8 cellular contexts compared by ENCODE assay signal in the genomic region with DNA sequence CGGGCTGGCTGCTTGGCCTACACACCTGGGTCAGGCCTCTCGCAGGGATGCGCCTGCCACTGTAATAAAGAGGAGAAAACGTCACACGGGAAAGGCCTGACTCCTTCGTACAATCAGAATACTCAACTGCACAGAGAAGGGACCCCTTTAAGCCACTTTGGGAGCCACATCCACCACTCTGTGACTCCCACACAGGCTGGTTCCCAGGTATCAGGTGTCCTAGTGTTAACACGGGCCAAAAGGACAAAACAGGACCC. TPM values are rescaled to one million over a fixed set of nuclear protein-coding genes. Genes with fewer than 3 reads are reported as not detected.
DNase-seq lines count a peak whose midpoint lies in the region; ATAC-seq, FAIRE-seq and TF ChIP-seq lines count a peak whose summit lies in the region.

No MANE protein-coding gene starts in this region.

- TF ChIP-seq CTCF in kidney (IDR thresholded peaks at IDR 0.05; ENCODE audit: borderline replicate concordance, extremely low read depth, insufficient read depth) (no peak), thoracic aorta (IDR thresholded peaks at IDR 0.05) (no peak)

- no peaks in the 10 kb centered on the region for H3K9me3 ChIP-seq in kidney (ENCODE audit: control insufficient read depth in 1 of 2, low read length in 2 of 2)
- H3K9me3 ChIP-seq in thoracic aorta: no peaks in the 10 kb centered on the region

- no peaks in the 10 kb centered on the region for H3K36me3 ChIP-seq in kidney (ENCODE audit: control insufficient read depth in 1 of 2, insufficient read depth in 2 of 2, low read length in 2 of 2)
- H3K36me3 ChIP-seq in thoracic aorta: no peaks in the 10 kb centered on the region

- H3K4me3 Mint-ChIP-seq in activated T-helper 1 cell treated with anti-CD3 and anti-CD28 coated beads, Interleukin-12 subunit alpha, Interleukin-12 subunit beta, Interleukin-2, Interleukin-4 antibody, amounts not matched to agents 30 ng/mL and 10 ng/mL and 1 ng/mL, durations not matched to agents 14 hours and 24 hours and 36 hours: peak overlapping the region; percentile 89

- peak overlapping the region; percentile 77 to 84 for H3K9ac ChIP-seq in kidney (ENCODE audit: low read length in 2 of 2)

- intact Hi-C loops in activated T-helper 1 cell treated with anti-CD3 and anti-CD28 coated beads, Interleukin-12 subunit alpha, Interleukin-12 subunit beta, Interleukin-2, Interleukin-4 antibody, amounts not matched to agents 30 ng/mL and 10 ng/mL and 1 ng/mL, durations not matched to agents 14 hours and 24 hours and 36 hours (cut with micrococcal nuclease): loop anchor here (5.0 kb wide), 1 partner anchor 209 kb away; no protein-coding TSS in a partner anchor
- intact Hi-C loops in kidney (cut with DNase I): no loop called here

- no peaks in the 10 kb centered on the region for H3K27me3 Mint-ChIP-seq in activated T-helper 1 cell treated with anti-CD3 and anti-CD28 coated beads, Interleukin-12 subunit alpha, Interleukin-12 subunit beta, Interleukin-2, Interleukin-4 antibody, amounts not matched to agents 30 ng/mL and 10 ng/mL and 1 ng/mL, durations not matched to agents 14 hours and 24 hours and 36 hours (ENCODE audit: insufficient read depth)

- ATAC-seq in thoracic aorta (ENCODE audit: insufficient number of reproducible peaks, low FRiP score, low read depth): no peak
- no peak for ATAC-seq in GM18870 (IDR thresholded peaks at IDR 0.05; ENCODE audit: unreplicated experiment)

- peaks cover 19% of the 10 kb centered on the region for H3K4me1 Mint-ChIP-seq in activated T-helper 1 cell treated with anti-CD3 and anti-CD28 coated beads, Interleukin-12 subunit alpha, Interleukin-12 subunit beta, Interleukin-2, Interleukin-4 antibody, amounts not matched to agents 30 ng/mL and 10 ng/mL and 1 ng/mL, durations not matched to agents 14 hours and 24 hours and 36 hours (ENCODE audit: low read depth)

- peak; percentile 5 for DNase-seq in activated effector memory CD4-positive, alpha-beta T cell treated with Interleukin-2 at 50 U/mL for 16 hours
- DNase-seq in activated effector memory CD4-positive, alpha-beta T cell treated with anti-CD3 and anti-CD28 coated beads, Interleukin-2, amount 50 U/mL, for 16 hours: no peak
- DNase-seq in activated T-helper 1 cell treated with anti-CD3 and anti-CD28 coated beads, Interleukin-12 subunit alpha, Interleukin-12 subunit beta, Interleukin-2, Interleukin-4 antibody, amounts not matched to agents 30 ng/mL and 10 ng/mL and 1 ng/mL, durations not matched to agents 14 hours and 24 hours and 36 hours (ENCODE audit: low spot score): no peak
- no peak for DNase-seq in kidney
- no peak for DNase-seq in thoracic aorta (ENCODE audit: low spot score)
- no peak for DNase-seq in stimulated activated CD8-positive, alpha-beta memory T cell treated with anti-CD3 and anti-CD28 coated beads, Interleukin-4, amount 100 ng/mL, for 48 hours
- DNase-seq in GF-D8 (lab: John Stamatoyannopoulos, UW): no peak

- H3K4me3 ChIP-seq in kidney (ENCODE audit: low read length in 2 of 2) (peak overlapping the region; percentile 72 to 95), thoracic aorta (peak overlapping the region; percentile 76)

- H3K4me1 ChIP-seq in kidney (ENCODE audit: control insufficient read depth in 1 of 2, insufficient read depth in 1 of 2, low read depth in 1 of 2, low read length in 2 of 2) (peaks cover 0 to 4% of the 10 kb centered on the region in 2 donors), thoracic aorta (ENCODE audit: control insufficient read depth in 1 of 2, low read depth in 2 of 2) (peaks cover 0 to 6% of the 10 kb centered on the region in 2 donors)

- peak overlapping the region; percentile 88 for H3K27ac Mint-ChIP-seq in activated T-helper 1 cell treated with anti-CD3 and anti-CD28 coated beads, Interleukin-12 subunit alpha, Interleukin-12 subunit beta, Interleukin-2, Interleukin-4 antibody, amounts not matched to agents 30 ng/mL and 10 ng/mL and 1 ng/mL, durations not matched to agents 14 hours and 24 hours and 36 hours

- H3K27me3 ChIP-seq in thoracic aorta (replicated peaks; ENCODE audit: insufficient read depth): no peaks in the 10 kb centered on the region

- peaks cover 3% of the 10 kb centered on the region for H3K36me3 Mint-ChIP-seq in activated T-helper 1 cell treated with anti-CD3 and anti-CD28 coated beads, Interleukin-12 subunit alpha, Interleukin-12 subunit beta, Interleukin-2, Interleukin-4 antibody, amounts not matched to agents 30 ng/mL and 10 ng/mL and 1 ng/mL, durations not matched to agents 14 hours and 24 hours and 36 hours (ENCODE audit: low read depth)

- peak overlapping the region; percentile 78 to 80 for H3K27ac ChIP-seq in kidney (ENCODE audit: low read depth in 2 of 2, low read length in 2 of 2)
- peak overlapping the region; percentile 79 to 90 for H3K27ac ChIP-seq in thoracic aorta

- H3K9me3 Mint-ChIP-seq in activated T-helper 1 cell treated with anti-CD3 and anti-CD28 coated beads, Interleukin-12 subunit alpha, Interleukin-12 subunit beta, Interleukin-2, Interleukin-4 antibody, amounts not matched to agents 30 ng/mL and 10 ng/mL and 1 ng/mL, durations not matched to agents 14 hours and 24 hours and 36 hours: peaks cover 4% of the 10 kb centered on the region

- no peak for FAIRE-seq in kidney (lab: Jason Lieb, UNC)

RNA-seq across cellular contexts. Expression of a gene that starts 5.8 kb away (rescaled TPM):
- total RNA-seq in activated T-helper 1 cell treated with anti-CD3 and anti-CD28 coated beads, Interleukin-12 subunit alpha, Interleukin-12 subunit beta, Interleukin-2, Interleukin-4 antibody, amounts not matched to agents 30 ng/mL and 10 ng/mL and 1 ng/mL, durations not matched to agents 14 hours and 24 hours and 36 hours: 19.8 and 21.3 TPM in 2 replicates
- 24.5 TPM for total RNA-seq in kidney
- 3.9 TPM for polyA plus RNA-seq in kidney (ENCODE audit: insufficient read depth, low read depth, low replicate concordance)
- total RNA-seq in thoracic aorta: 10 to 100 TPM; 14.2 to 17.1 TPM
